13 cellular contexts compared by ENCODE assay signal in the genomic region with DNA sequence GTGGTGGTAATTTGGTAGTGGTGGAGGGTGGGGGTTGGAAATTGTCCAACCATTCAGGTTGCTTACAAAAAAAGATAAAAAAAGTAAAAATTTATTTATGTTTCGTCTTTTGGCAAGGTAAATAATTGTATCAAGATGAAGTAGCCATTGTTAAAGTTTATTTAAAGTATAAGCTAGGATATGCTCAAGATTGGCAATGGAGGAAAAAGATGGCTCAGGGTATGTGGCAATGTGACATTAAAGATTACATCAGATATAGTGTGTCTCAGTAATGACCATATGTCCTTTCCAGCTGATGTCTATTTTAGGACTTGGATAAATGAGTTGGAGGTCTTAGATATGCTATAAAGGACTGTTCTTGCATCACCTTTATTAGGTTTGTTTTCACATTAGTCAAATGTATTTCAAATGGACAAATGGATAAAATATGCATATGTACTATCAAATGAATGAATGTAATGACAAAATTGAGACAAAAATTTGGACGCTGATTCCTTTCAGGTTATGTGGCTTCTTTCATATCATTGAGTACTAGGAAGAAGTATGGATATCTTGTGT.
A peak's percentile ranks its signal among the peaks of the same experiment; 100 is the strongest.
DNase-seq lines count a peak whose midpoint lies in the region; ATAC-seq and TF ChIP-seq lines count a peak whose summit lies in the region.
"Had no signal": no experiment of that assay in that cellular context is flagged by ENCODE, and none has a peak within 500 bp of the region (broad histone marks: within the 10 kb centered on the region; RNA-seq: fewer than 3 reads in every experiment).

No MANE protein-coding gene starts in this region.

- H3K9me3 ChIP-seq in heart left ventricle, result no peaks in the 10 kb centered on the region
- H3K9me3 ChIP-seq in SJCRH30 (replicated peaks), result no peaks in the 10 kb centered on the region
- no peaks in the 10 kb centered on the region for H3K9me3 ChIP-seq in fibroblast of lung (ENCODE audit: control insufficient read depth, insufficient read depth, low read depth, low read length)
- no peaks in the 10 kb centered on the region for H3K9me3 ChIP-seq in tibial artery
- H3K9me3 ChIP-seq: transverse colon had no signal

- H3K4me3 ChIP-seq in heart left ventricle, result peak overlapping the region in 8 of 12 donors; percentile 10 to 41 (median 20)
- H3K4me3 ChIP-seq in SJCRH30, result peak overlapping the region; percentile 10
- peak overlapping the region in 2 of 4 experiments; percentile 23 to 40 for H3K4me3 ChIP-seq in fibroblast of lung (replicated peaks in 1 of 4; ENCODE audit: control extremely low read depth in 1 of 4, insufficient read depth in 1 of 4, low read depth in 3 of 4, low read length in 4 of 4)
- H3K4me3 ChIP-seq in tibial artery, result peak overlapping the region; percentile 14 to 30

- no peaks in the 10 kb centered on the region for H3K36me3 ChIP-seq in heart left ventricle
- H3K36me3 ChIP-seq in SJCRH30, result no peaks in the 10 kb centered on the region; the same call in 1 of the 2 replicates
- H3K36me3 ChIP-seq in fibroblast of lung (ENCODE audit: control insufficient read depth, insufficient read depth, low read length), result no peaks in the 10 kb centered on the region
- no peaks in the 10 kb centered on the region for H3K36me3 ChIP-seq in tibial artery
- H3K36me3 ChIP-seq: transverse colon had no signal

- H3K27me3 ChIP-seq in heart left ventricle (no peaks in the 10 kb centered on the region), SJCRH30 (no peaks in the 10 kb centered on the region), fibroblast of lung (ENCODE audit: control insufficient read depth, insufficient read depth, low read length) (no peaks in the 10 kb centered on the region), tibial artery (no peaks in the 10 kb centered on the region)
- H3K27me3 ChIP-seq: transverse colon had no signal

- H3K4me1 ChIP-seq in heart left ventricle, result peaks cover 0 to 42% (median 24%) of the 10 kb centered on the region in 12 donors
- H3K4me1 ChIP-seq in SJCRH30, result peaks cover 42% of the 10 kb centered on the region
- no peaks in the 10 kb centered on the region for H3K4me1 ChIP-seq in fibroblast of lung (ENCODE audit: control insufficient read depth, extremely low read depth, insufficient read depth, low read length)
- peaks cover 0 to 80% (median 31%) of the 10 kb centered on the region in 4 donors for H3K4me1 ChIP-seq in tibial artery

- no peaks in the 10 kb centered on the region for H4K20me1 ChIP-seq in fibroblast of lung (ENCODE audit: control insufficient read depth, extremely low read depth, insufficient read depth, low read length)

- H3K27ac ChIP-seq in heart left ventricle (peak overlapping the region in 11 of 12 donors; percentile 0 to 61 (median 23)), SJCRH30 (peak overlapping the region; percentile 10), fibroblast of lung (ENCODE audit: insufficient read depth, low read length) (no peak overlapping the region), tibial artery (peak overlapping the region; percentile 63 to 83)
- H3K27ac ChIP-seq: transverse colon had no signal

- WGBS in heart left ventricle, 4 donors, result 47 to 53% (median 51%) methylated on average over 2 of the region's 2 CpGs

- intact Hi-C loops in heart left ventricle (cut with DNase I), result loop anchor here in 1 of 10 donors (10.0 kb wide), 1 partner anchor 61 kb away; no protein-coding TSS in a partner anchor
- intact Hi-C loops in left ventricle myocardium superior (cut with micrococcal nuclease), result no loop called here
- intact Hi-C loops in tibial artery (cut with DNase I; ENCODE audit: low total_unique reads), result no loop called here

- TF ChIP-seq POLR2A in heart left ventricle (IDR thresholded peaks at IDR 0.05), result no peak

- H3K4me2 ChIP-seq in fibroblast of lung (ENCODE audit: extremely low read depth, insufficient read depth, low read length), result peak overlapping the region; percentile 68

- TF ChIP-seq CTCF in heart left ventricle (IDR thresholded peaks at IDR 0.05) (no peak), fibroblast of lung (conservative IDR thresholded peaks at IDR 0.05 in 1 of 2, IDR thresholded peaks at IDR 0.05 in 1 of 2; ENCODE audit: low read depth in 1 of 2, low read length in 2 of 2) (no peak), tibial artery (IDR thresholded peaks at IDR 0.05) (no peak)

- H2AFZ ChIP-seq in fibroblast of lung (ENCODE audit: low read length), result no peak overlapping the region

- no peaks in the 10 kb centered on the region for H3K79me2 ChIP-seq in fibroblast of lung (ENCODE audit: control insufficient read depth, insufficient read depth, low read length)

- DNase-seq in heart left ventricle (no peak), left ventricle myocardium superior (no peak), SJCRH30 (no peak), fibroblast of lung (ENCODE audit: low read depth in 2 of 2) (no peak), tibial artery (no peak), foreskin melanocyte (no peak)
- no peak for DNase-seq in activated naive CD4-positive, alpha-beta T cell (lab: John Stamatoyannopoulos, UW)
- DNase-seq: DND-41, NCI-H1436, NCI-H748 treated with DMSO at 0.1 percent for 48 hours had no signal

- ATAC-seq in heart left ventricle (no peak), left ventricle myocardium superior (no peak), GM21360 (IDR thresholded peaks at IDR 0.05; ENCODE audit: unreplicated experiment) (no peak)
- ATAC-seq: activated naive CD4-positive, alpha-beta T cell treated with anti-CD3 and anti-CD28 coated beads, Interleukin-2, amount 50 U/mL, for 72 hours had no signal

- no peak overlapping the region for H3K9ac ChIP-seq in fibroblast of lung (ENCODE audit: insufficient read depth, low read length)
